28 cellular contexts compared by ENCODE assay signal in genomic region chr1:7174980-7175379, GRCh38.
DNase-seq lines count a peak whose midpoint lies in the region; ATAC-seq, FAIRE-seq and TF ChIP-seq lines count a peak whose summit lies in the region.
"Had no signal": no experiment of that assay in that cellular context is flagged by ENCODE, and none has a peak within 500 bp of the region (broad histone marks: within the 10 kb centered on the region; RNA-seq: fewer than 3 reads in every experiment).

No MANE protein-coding gene starts in this region.

- H3K27ac Mint-ChIP-seq in glutamatergic neuron (ENCODE audit: unreplicated experiment): peak overlapping the region; percentile 18
- H3K27ac Mint-ChIP-seq: CD14-positive monocyte; CD4-positive, alpha-beta memory T cell; CD4-positive, CD25-positive, alpha-beta regulatory T cell; CD8-positive, alpha-beta memory T cell had no signal

- H3K79me2 ChIP-seq in osteoblast (ENCODE audit: insufficient read depth, low read length): no peaks in the 10 kb centered on the region

- H4K20me1 ChIP-seq in BLaER1 (no peaks in the 10 kb centered on the region), osteoblast (ENCODE audit: insufficient read depth, low read length) (no peaks in the 10 kb centered on the region)
- H4K20me1 ChIP-seq in BLaER1 treated with 17β-estradiol and CSF1 and Interleukin-3, amounts not matched to agents 10 nM and 100 nM: no peaks in the 10 kb centered on the region

- H3K36me3 Mint-ChIP-seq in glutamatergic neuron (ENCODE audit: unreplicated experiment): peaks cover 4% of the 10 kb centered on the region
- H3K36me3 Mint-ChIP-seq: CD14-positive monocyte; CD4-positive, CD25-positive, alpha-beta regulatory T cell; CD8-positive, alpha-beta memory T cell had no signal

- H3K27me3 Mint-ChIP-seq in glutamatergic neuron (ENCODE audit: unreplicated experiment): peaks cover 6% of the 10 kb centered on the region

- intact Hi-C loops in kidney (cut with DNase I): no loop called here

- H2AFZ ChIP-seq in osteoblast (ENCODE audit: low read length): no peak overlapping the region

- no peak for TF ChIP-seq CTCF in glutamatergic neuron (IDR thresholded peaks at IDR 0.05; ENCODE audit: partially characterized antibody, unreplicated experiment)
- no peak for TF ChIP-seq CTCF in osteoblast (IDR thresholded peaks at IDR 0.05; ENCODE audit: extremely low read depth, low read depth, low read length)
- no peak for TF ChIP-seq CTCF in kidney (IDR thresholded peaks at IDR 0.05; ENCODE audit: borderline replicate concordance, extremely low read depth, insufficient read depth)

- no peak overlapping the region for H3K27ac ChIP-seq in BLaER1
- H3K27ac ChIP-seq in BLaER1 treated with 17β-estradiol and CSF1 and Interleukin-3, amounts not matched to agents 10 nM and 100 nM: no peak overlapping the region
- H3K27ac ChIP-seq in osteoblast (ENCODE audit: low read depth, low read length): no peak overlapping the region
- H3K27ac ChIP-seq in kidney (ENCODE audit: low read depth in 2 of 2, low read length in 2 of 2): no peak overlapping the region

- H3K4me3 ChIP-seq in BLaER1: no peak overlapping the region
- no peak overlapping the region for H3K4me3 ChIP-seq in BLaER1 treated with 17β-estradiol and CSF1 and Interleukin-3, amounts not matched to agents 10 nM and 100 nM
- H3K4me3 ChIP-seq in osteoblast (ENCODE audit: insufficient read depth, low read length): no peak overlapping the region
- H3K4me3 ChIP-seq in kidney (ENCODE audit: low read length in 2 of 2): no peak overlapping the region
- H3K4me3 ChIP-seq: GM12878 had no signal

- DNase-seq in glutamatergic neuron: no peak
- DNase-seq in osteoblast (ENCODE audit: insufficient read length, low spot score, missing footprints): peak; percentile 14
- no peak for DNase-seq in NCI-H2171 treated with DMSO at 0.1 percent for 48 hours (lab: John Stamatoyannopoulos, UW)
- DNase-seq in kidney: no peak
- no peak for DNase-seq in activated T-cell treated with anti-CD3 and anti-CD28 coated beads for 4 hours
- DNase-seq: 8988T; ACHN; BE2C; C1 segment of cervical spinal cord; CD4-positive, alpha-beta memory T cell; CD4-positive, CD25-positive, alpha-beta regulatory T cell; CD8-positive, alpha-beta memory T cell; COR-L47; DMS 273 treated with DMSO at 0.1 percent for 48 hours; DMS153; DMS53; DMS79; DND-41; EL; GDM1 had no signal

- H3K9me3 ChIP-seq in BLaER1: peaks cover 13% of the 10 kb centered on the region
- H3K9me3 ChIP-seq in BLaER1 treated with 17β-estradiol and CSF1 and Interleukin-3, amounts not matched to agents 10 nM and 100 nM (replicated peaks in 1 of 11): peaks cover 11 to 16% (median 13%) of the 10 kb centered on the region in 11 experiments; a peak in 20 of 22 replicates
- no peaks in the 10 kb centered on the region for H3K9me3 ChIP-seq in osteoblast (ENCODE audit: low read depth, low read length)
- H3K9me3 ChIP-seq in kidney (ENCODE audit: control insufficient read depth in 1 of 2, low read length in 2 of 2): no peaks in the 10 kb centered on the region
- H3K9me3 ChIP-seq: BE2C had no signal

- H3K4me1 Mint-ChIP-seq in glutamatergic neuron (ENCODE audit: low read depth, unreplicated experiment): peaks cover 36% of the 10 kb centered on the region
- H3K4me1 Mint-ChIP-seq: CD4-positive, alpha-beta memory T cell; CD4-positive, CD25-positive, alpha-beta regulatory T cell; CD8-positive, alpha-beta memory T cell had no signal

- H3K9me3 Mint-ChIP-seq in glutamatergic neuron (ENCODE audit: unreplicated experiment): peaks cover 5% of the 10 kb centered on the region

- H3K9ac ChIP-seq in BLaER1 (no peak overlapping the region), kidney (ENCODE audit: low read length in 2 of 2) (no peak overlapping the region)
- no peak overlapping the region for H3K9ac ChIP-seq in BLaER1 treated with 17β-estradiol and CSF1 and Interleukin-3, amounts not matched to agents 10 nM and 100 nM

- no peak overlapping the region for H3K4me3 Mint-ChIP-seq in glutamatergic neuron (ENCODE audit: unreplicated experiment)
- H3K4me3 Mint-ChIP-seq: CD14-positive monocyte; CD4-positive, alpha-beta memory T cell; CD4-positive, CD25-positive, alpha-beta regulatory T cell; CD8-positive, alpha-beta memory T cell had no signal

- H3K36me3 ChIP-seq in BLaER1: no peaks in the 10 kb centered on the region
- no peaks in the 10 kb centered on the region for H3K36me3 ChIP-seq in BLaER1 treated with 17β-estradiol and CSF1 and Interleukin-3, amounts not matched to agents 10 nM and 100 nM
- no peaks in the 10 kb centered on the region for H3K36me3 ChIP-seq in osteoblast (ENCODE audit: insufficient read depth, low read length)
- no peaks in the 10 kb centered on the region for H3K36me3 ChIP-seq in kidney (ENCODE audit: control insufficient read depth in 1 of 2, insufficient read depth in 2 of 2, low read length in 2 of 2)
- H3K36me3 ChIP-seq: BE2C had no signal

- ATAC-seq in SK-N-SH treated with all-trans-retinoic acid at 6 μM for 48 hours: no peak
- ATAC-seq: GM12878 had no signal

- H3K4me1 ChIP-seq in BLaER1 (peaks cover 73% of the 10 kb centered on the region), osteoblast (ENCODE audit: insufficient read depth, low read length) (no peaks in the 10 kb centered on the region), kidney (ENCODE audit: control insufficient read depth in 1 of 2, insufficient read depth in 1 of 2, low read depth in 1 of 2, low read length in 2 of 2) (no peaks in the 10 kb centered on the region)
- H3K4me1 ChIP-seq in BLaER1 treated with 17β-estradiol and CSF1 and Interleukin-3, amounts not matched to agents 10 nM and 100 nM: peaks cover 20 to 69% (median 53%) of the 10 kb centered on the region in 10 experiments; a peak in 19 of 20 replicates
- H3K4me1 ChIP-seq: BE2C had no signal

- peak overlapping the region; percentile 82 for H3K4me2 ChIP-seq in BLaER1
- H3K4me2 ChIP-seq in BLaER1 treated with 17β-estradiol and CSF1 and Interleukin-3, amounts not matched to agents 10 nM and 100 nM: peak overlapping the region in 8 of 11 experiments; percentile 51 to 93 (median 62); a peak in 14 of 22 replicates
- no peak overlapping the region for H3K4me2 ChIP-seq in osteoblast (ENCODE audit: insufficient read depth, low read length)

- H3K27me3 ChIP-seq in BLaER1 (no peaks in the 10 kb centered on the region), osteoblast (ENCODE audit: insufficient read depth, low read length) (peaks cover 4% of the 10 kb centered on the region)
- H3K27me3 ChIP-seq in BLaER1 treated with 17β-estradiol and CSF1 and Interleukin-3, amounts not matched to agents 10 nM and 100 nM: peaks cover 0 to 10% (median 0%) of the 10 kb centered on the region in 11 experiments; a peak in 2 of 22 replicates
- H3K27me3 ChIP-seq: BE2C had no signal

- no peak for FAIRE-seq in kidney (lab: Jason Lieb, UNC)
- FAIRE-seq: A204.1, GM12878, GM12892, GM18507 had no signal

TF ChIP-seq in SK-N-SH treated with all-trans-retinoic acid at 6 μM for 48 hours, 23 proteins besides CTCF, POLR2A, EP300 and RAD21 (continues in another document):
- TF ChIP-seq SNAI2 (CRISPR knock-in tag; IDR thresholded peaks at IDR 0.05): no peak
- no peak for TF ChIP-seq CSDC2 (CRISPR knock-in tag; IDR thresholded peaks at IDR 0.05)
- TF ChIP-seq GLIS3 (CRISPR knock-in tag; IDR thresholded peaks at IDR 0.05): no peak
- TF ChIP-seq ZC3H10 (CRISPR knock-in tag; IDR thresholded peaks at IDR 0.05): no peak
- TF ChIP-seq PPARA (CRISPR knock-in tag; IDR thresholded peaks at IDR 0.05; ENCODE audit: borderline replicate concordance): no peak
- no peak for TF ChIP-seq ZFP30 (CRISPR knock-in tag; IDR thresholded peaks at IDR 0.05)
- no peak for TF ChIP-seq ESRRG (CRISPR knock-in tag; IDR thresholded peaks at IDR 0.05)
- TF ChIP-seq POU6F1 (CRISPR knock-in tag; IDR thresholded peaks at IDR 0.05; ENCODE audit: borderline replicate concordance, low read depth): no peak
- TF ChIP-seq TSHZ2 (CRISPR knock-in tag; IDR thresholded peaks at IDR 0.05): no peak
